In the genomic region with DNA sequence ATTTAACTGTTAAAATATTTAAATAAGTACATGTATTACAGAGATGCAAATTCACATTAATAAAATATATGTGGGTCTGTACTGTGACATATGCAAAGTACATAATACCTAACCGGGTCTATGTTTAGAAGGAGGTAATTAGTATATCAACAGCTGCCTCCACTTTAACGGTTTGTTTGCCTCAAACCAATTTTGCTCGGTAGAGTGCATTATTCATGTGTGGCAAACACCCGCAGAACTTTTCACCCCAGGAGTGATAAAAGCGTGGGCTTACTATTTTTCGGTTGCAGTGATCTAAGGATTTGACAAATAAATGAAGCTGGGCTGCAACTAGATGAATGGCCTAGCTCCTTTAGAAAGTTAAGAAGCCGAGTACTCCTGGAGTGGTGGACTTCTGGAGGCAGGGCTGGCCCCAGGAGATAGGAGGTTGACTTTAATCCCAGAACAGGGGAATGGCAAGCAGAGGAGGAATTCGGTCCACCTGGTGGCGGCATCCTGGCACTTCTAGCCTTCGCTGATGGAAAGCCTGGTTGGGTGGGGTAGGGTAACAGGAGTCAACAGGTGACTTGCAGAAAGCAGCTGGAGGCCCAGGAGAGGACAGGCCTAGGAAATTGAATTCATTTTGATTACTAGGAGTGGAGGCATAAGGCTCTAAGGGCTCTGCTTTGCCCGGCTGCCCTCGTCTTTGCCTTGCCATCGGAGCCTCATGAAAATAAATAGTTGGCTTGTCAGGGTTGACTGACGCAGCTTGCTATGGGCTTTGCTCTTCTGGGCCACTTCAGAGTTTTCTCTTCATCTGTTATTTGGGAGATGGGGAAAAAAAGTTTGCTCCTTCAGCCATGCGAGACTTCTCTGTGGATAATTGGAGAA, we compare ENCODE assay signal across 8 cellular contexts. TPM values are rescaled to one million over a fixed set of nuclear protein-coding genes. Genes with fewer than 3 reads are reported as not detected.
DNase-seq lines count a peak whose midpoint lies in the region; ATAC-seq and TF ChIP-seq lines count a peak whose summit lies in the region.

No MANE protein-coding gene starts in this region.

- peak; percentile 25 for ATAC-seq in HG02759 (IDR thresholded peaks at IDR 0.05; ENCODE audit: unreplicated experiment)

- H3K27ac ChIP-seq in dorsolateral prefrontal cortex (peak overlapping the region in 54 of 59 donors; percentile 3 to 99 (median 96)), prostate gland (no peak overlapping the region)

- no peaks in the 10 kb centered on the region for H3K27me3 ChIP-seq in dorsolateral prefrontal cortex
- H3K27me3 ChIP-seq in prostate gland (replicated peaks; ENCODE audit: insufficient read depth), result no peaks in the 10 kb centered on the region

- TF ChIP-seq POLR2A in prostate gland (IDR thresholded peaks at IDR 0.05), result no peak

- peak; percentile 55 for DNase-seq in DMS153 (lab: John Stamatoyannopoulos, UW)
- peak; percentile 91 for DNase-seq in NCI-H69 (lab: John Stamatoyannopoulos, UW)
- peak in 3 of 10 donors; percentile 34 to 73 (median 64) for DNase-seq in dorsolateral prefrontal cortex
- peak; percentile 14 for DNase-seq in prostate gland (ENCODE audit: low spot score)
- no peak for DNase-seq in AG08396 (ENCODE audit: low spot score)
- no peak for DNase-seq in SIG-M5 treated with dmso at 0.1 percent for 504 hours (lab: John Stamatoyannopoulos, UW; ENCODE audit: unreplicated experiment)
- no peak for DNase-seq in glomerular visceral epithelial cell (ENCODE audit: extremely low spot score)

- H3K4me1 ChIP-seq in prostate gland (replicated peaks), result no peaks in the 10 kb centered on the region

- H3K9me3 ChIP-seq in prostate gland, result no peaks in the 10 kb centered on the region

- intact Hi-C loops in dorsolateral prefrontal cortex (cut with DNase I), result loop anchor here in 1 of 2 donors (2.0 kb wide), 1 partner anchor 33 kb away; no protein-coding TSS in a partner anchor
- intact Hi-C loops in prostate gland (cut with DNase I), result no loop called here

- H3K36me3 ChIP-seq in prostate gland, result no peaks in the 10 kb centered on the region

- H3K4me3 ChIP-seq in dorsolateral prefrontal cortex (peak overlapping the region; percentile 58 to 86 (median 73)), prostate gland (no peak overlapping the region)

- WGBS in prostate gland, result 74% methylated on average over 15 of the region's 15 CpGs

- peak in 41 of 56 donors; percentile 13 to 52 (median 30) for TF ChIP-seq CTCF in dorsolateral prefrontal cortex (IDR thresholded peaks at IDR 0.05 in 54 of 56, conservative IDR thresholded peaks at IDR 0.05 in 2 of 56; ENCODE audit: low read depth in 1 of 56, partially characterized antibody in 56 of 56)
- peak in 2 of 4 experiments; percentile 21 to 47 for TF ChIP-seq CTCF in prostate gland (IDR thresholded peaks at IDR 0.05)

RNA-seq across cellular contexts. Expression of gene SLCO3A1, which starts 2.4 kb away (rescaled TPM):
- 100 to 1,000 TPM in 13 of 120 experiments, 10 to 100 TPM in 107; 36.6 to 170 (median 68.2) TPM for total RNA-seq in dorsolateral prefrontal cortex
- total RNA-seq in prostate gland, result 10 to 100 TPM in 1 of 2 donors, 1 to 10 TPM in 1; 7.4 to 35.3 TPM

Comparison
In these comparisons a context has a peak if more than half of its experiments do, and no peak if none do; other contexts are left out.
1. DNase-seq: peak in DMS153 (single experiment), NCI-H69 (single experiment) and prostate gland (single experiment); none in AG08396 (single experiment), SIG-M5 treated with dmso at 0.1 percent for 504 hours (single experiment) and glomerular visceral epithelial cell (single experiment).
2. H3K27ac ChIP-seq: peak in dorsolateral prefrontal cortex (54 of 59); none in prostate gland (0 of 2).
3. H3K4me3 ChIP-seq: peak in dorsolateral prefrontal cortex (59 of 59); none in prostate gland (0 of 2).